Comparison of ENCODE assay signal across 8 cellular contexts in genomic region chr4:129362685-129363274, GRCh38.
A peak's percentile ranks its signal among the peaks of the same experiment; 100 is the strongest.
DNase-seq lines count a peak whose midpoint lies in the region; ATAC-seq and TF ChIP-seq lines count a peak whose summit lies in the region.

No MANE protein-coding gene starts in this region.

- no peak overlapping the region for H3K14ac ChIP-seq in neuronal stem cell (ENCODE audit: low read length)

- peak; percentile 90 for TF ChIP-seq CTCF in fibroblast of mammary gland (conservative IDR thresholded peaks at IDR 0.05; ENCODE audit: control insufficient read depth, insufficient read depth, low read depth, low read length)

- ATAC-seq in GM19397 (IDR thresholded peaks at IDR 0.05; ENCODE audit: unreplicated experiment) (peak; percentile 81), HG03469 (IDR thresholded peaks at IDR 0.05; ENCODE audit: unreplicated experiment) (peak; percentile 76)
- peak; percentile 36 for ATAC-seq in activated CD8-positive, alpha-beta T cell treated with anti-CD3 and anti-CD28 coated beads, Interleukin-2, amount 10 ng/mL, durations not matched to agents 7 days and 5 days

- no peaks in the 10 kb centered on the region for H3K79me1 ChIP-seq in neuronal stem cell (ENCODE audit: low read depth, low read length)

- CTCF ChIA-PET in activated CD8-positive, alpha-beta T cell treated with anti-CD3 and anti-CD28 coated beads, Interleukin-2, amount 10 ng/mL, durations not matched to agents 7 days and 5 days (lab: Charles Lee): interaction anchor here (0.7 to 3.0 kb wide), 6 partner anchors 10 to 389 kb away, joined by 3 to 23 read pairs (median 4); no protein-coding TSS in a partner anchor

- H2BK12ac ChIP-seq in neuronal stem cell (ENCODE audit: low read length): no peak overlapping the region

- H2BK120ac ChIP-seq in neuronal stem cell (ENCODE audit: low read depth, low read length): no peak overlapping the region

- no peak overlapping the region for H2BK15ac ChIP-seq in neuronal stem cell (ENCODE audit: low read length)

- no peak overlapping the region for H4K91ac ChIP-seq in neuronal stem cell (ENCODE audit: low read depth, low read length, poor library complexity)

- H3K4me3 ChIP-seq in fibroblast of mammary gland (ENCODE audit: control insufficient read depth, low read depth, low read length) (no peak overlapping the region), neuronal stem cell (ENCODE audit: low read length in 2 of 2) (no peak overlapping the region)

- H3K27ac ChIP-seq in neuronal stem cell (replicated peaks; ENCODE audit: low read length): no peak overlapping the region

- no peak overlapping the region for H2AFZ ChIP-seq in neuronal stem cell (ENCODE audit: low read length)

- DNase-seq in DMS 273 (lab: John Stamatoyannopoulos, UW; ENCODE audit: unreplicated experiment): peak; percentile 78
- peak; percentile 26 to 68 for DNase-seq in NCI-H526 (lab: John Stamatoyannopoulos, UW)
- DNase-seq in activated CD8-positive, alpha-beta T cell treated with anti-CD3 and anti-CD28 coated beads, Interleukin-2, amount 10 ng/mL, durations not matched to agents 7 days and 5 days: peak; percentile 65
- peak; percentile 80 for DNase-seq in fibroblast of mammary gland (ENCODE audit: low read depth)
- DNase-seq in neuronal stem cell (ENCODE audit: low spot score): peak; percentile 81
- no peak for DNase-seq in NK-92 treated with Interleukin-12 subunit alpha and Interleukin-12 subunit beta, amount 100 ng/mL, for 24 hours (lab: John Stamatoyannopoulos, UW)

- H3K36me3 Mint-ChIP-seq in activated CD8-positive, alpha-beta T cell treated with anti-CD3 and anti-CD28 coated beads, Interleukin-2, amount 10 ng/mL, durations not matched to agents 7 days and 5 days (ENCODE audit: low read depth): no peaks in the 10 kb centered on the region

- no peak overlapping the region for H3K27ac Mint-ChIP-seq in activated CD8-positive, alpha-beta T cell treated with anti-CD3 and anti-CD28 coated beads, Interleukin-2, amount 10 ng/mL, durations not matched to agents 7 days and 5 days

- no peak overlapping the region for H3K4me3 Mint-ChIP-seq in activated CD8-positive, alpha-beta T cell treated with anti-CD3 and anti-CD28 coated beads, Interleukin-2, amount 10 ng/mL, durations not matched to agents 7 days and 5 days

- H2AK5ac ChIP-seq in neuronal stem cell (ENCODE audit: low read depth, low read length): no peak overlapping the region

- no peaks in the 10 kb centered on the region for H3K9me3 Mint-ChIP-seq in activated CD8-positive, alpha-beta T cell treated with anti-CD3 and anti-CD28 coated beads, Interleukin-2, amount 10 ng/mL, durations not matched to agents 7 days and 5 days (ENCODE audit: insufficient read depth)

- H3K27me3 ChIP-seq in neuronal stem cell (ENCODE audit: control insufficient read depth in 3 of 3, insufficient read depth in 3 of 3, low read depth in 1 of 3, low read length in 3 of 3): no peaks in the 10 kb centered on the region

- H3K9me3 ChIP-seq in neuronal stem cell (replicated peaks in 1 of 2; ENCODE audit: control insufficient read depth in 2 of 2, insufficient read depth in 1 of 2, low read depth in 1 of 2, low read length in 2 of 2): no peaks in the 10 kb centered on the region

- H3K18ac ChIP-seq in neuronal stem cell (ENCODE audit: low read length): no peak overlapping the region

- H3K27me3 Mint-ChIP-seq in activated CD8-positive, alpha-beta T cell treated with anti-CD3 and anti-CD28 coated beads, Interleukin-2, amount 10 ng/mL, durations not matched to agents 7 days and 5 days (ENCODE audit: low read depth): peaks cover 5% of the 10 kb centered on the region

- no peak overlapping the region for H2BK5ac ChIP-seq in neuronal stem cell (ENCODE audit: low read length)

- no peak overlapping the region for H3K23ac ChIP-seq in neuronal stem cell (ENCODE audit: low read depth, low read length, poor library complexity)

- H3K4me1 ChIP-seq in neuronal stem cell (ENCODE audit: control insufficient read depth in 2 of 2, insufficient read depth in 1 of 2, low read depth in 1 of 2, low read length in 2 of 2): no peaks in the 10 kb centered on the region

- H3K9ac ChIP-seq in neuronal stem cell (ENCODE audit: low read depth, low read length, poor library complexity): no peak overlapping the region

- no peaks in the 10 kb centered on the region for H3K4me1 Mint-ChIP-seq in activated CD8-positive, alpha-beta T cell treated with anti-CD3 and anti-CD28 coated beads, Interleukin-2, amount 10 ng/mL, durations not matched to agents 7 days and 5 days (ENCODE audit: low read depth)

- no peak overlapping the region for H3K4ac ChIP-seq in neuronal stem cell (ENCODE audit: low read length)

- POLR2A ChIA-PET in activated CD8-positive, alpha-beta T cell treated with anti-CD3 and anti-CD28 coated beads, Interleukin-2, amount 10 ng/mL, durations not matched to agents 7 days and 5 days (lab: Charles Lee): no interaction called here

- no peak overlapping the region for H3K4me2 ChIP-seq in neuronal stem cell (ENCODE audit: insufficient read depth, low read length, poor library complexity, severe bottlenecking)

- no CpG with 5 or more reads among the region's 5 CpGs for WGBS in neuronal stem cell (ENCODE audit: extremely low coverage in 2 of 2, insufficient read length in 2 of 2, insufficient replicate concordance in 1 of 2), 2 donors

- no peaks in the 10 kb centered on the region for H3K36me3 ChIP-seq in neuronal stem cell (replicated peaks in 1 of 2; ENCODE audit: control insufficient read depth in 2 of 2, insufficient read depth in 2 of 2, low read length in 2 of 2)

- no peak overlapping the region for H4K8ac ChIP-seq in neuronal stem cell (ENCODE audit: low read depth, low read length)
